8 cellular contexts compared by ENCODE assay signal in genomic region chr19:47158367-47158791, GRCh38. TPM values are rescaled to one million over a fixed set of nuclear protein-coding genes. Genes with fewer than 3 reads are reported as not detected.
DNase-seq lines count a peak whose midpoint lies in the region; ATAC-seq, FAIRE-seq and TF ChIP-seq lines count a peak whose summit lies in the region.

No MANE protein-coding gene starts in this region.

- H3K79me2 ChIP-seq in MM.1S (ENCODE audit: low read length) (peaks cover 73% of the 10 kb centered on the region), GM12878 (ENCODE audit: control insufficient read depth, insufficient read depth, low read length) (peaks cover 5% of the 10 kb centered on the region), HepG2 (ENCODE audit: insufficient read depth, low read length) (peaks cover 2% of the 10 kb centered on the region)

- POLR2A ChIA-PET in GM12878 (lab: Charles Lee) (interaction anchor here (0.7 to 2.9 kb wide), 5 partner anchors 9 to 98 kb away, joined by 3 to 14 read pairs (median 4); partner anchors contain the start of gene CCDC9), HepG2 (lab: Yijun Ruan, JAX) (no interaction called here)

- H3K9ac ChIP-seq in MM.1S (ENCODE audit: low read length) = peak overlapping the region; percentile 17; the same call in 1 of the 2 replicates
- H3K9ac ChIP-seq in GM12878 (ENCODE audit: control insufficient read depth, insufficient read depth, low read length) = no peak overlapping the region
- H3K9ac ChIP-seq in HepG2 (ENCODE audit: insufficient read depth, low read depth, low read length) = no peak overlapping the region

- peaks cover 39% of the 10 kb centered on the region for H3F3A ChIP-seq in MM.1S (ENCODE audit: insufficient read depth, low read length)

- FAIRE-seq in GM12878 (lab: Jason Lieb, UNC) (no peak), HepG2 (lab: Jason Lieb, UNC) (no peak)

- WGBS in GM12878 (ENCODE audit: insufficient coverage, insufficient replicate concordance, low lambda C conversion rate, missing lambda C conversion rate) = 94% methylated on average over 8 of the region's 8 CpGs
- 97% methylated on average over 8 of the region's 8 CpGs for WGBS in HepG2 (ENCODE audit: low lambda C conversion rate)

- no peaks in the 10 kb centered on the region for H3K9me3 ChIP-seq in MM.1S (replicated peaks; ENCODE audit: insufficient read depth, low read length)
- no peaks in the 10 kb centered on the region for H3K9me3 ChIP-seq in GM12878 (replicated peaks; ENCODE audit: control insufficient read depth, insufficient read depth, low read length)
- no peaks in the 10 kb centered on the region for H3K9me3 ChIP-seq in HepG2 (ENCODE audit: low read length)

- no peak for TF ChIP-seq POLR2A in GM12878 (IDR thresholded peaks at IDR 0.05; ENCODE audit: low read depth, low read length)
- no peak for TF ChIP-seq POLR2A in HepG2 (IDR thresholded peaks at IDR 0.05; ENCODE audit: insufficient read depth in 1 of 2, low read depth in 2 of 2, low read length in 2 of 2)

- TF ChIP-seq CTCF in MM.1S (IDR thresholded peaks at IDR 0.05; ENCODE audit: low read length) = no peak
- TF ChIP-seq CTCF in GM12878 (IDR thresholded peaks at IDR 0.05 in 2 of 3, conservative IDR thresholded peaks at IDR 0.05 in 1 of 3; ENCODE audit: control insufficient read depth in 2 of 3, extremely low read depth in 1 of 3, insufficient read depth in 1 of 3, low read depth in 3 of 3, low read length in 3 of 3) = no peak
- no peak for TF ChIP-seq CTCF in HepG2 (CRISPR knock-in tag; IDR thresholded peaks at IDR 0.05)

- H2AFZ ChIP-seq in MM.1S (ENCODE audit: low read length) (0 out of 2 replicates have a peak overlapping the region, but pooled peaks have one; percentile 10), GM12878 (ENCODE audit: control insufficient read depth, low read depth, low read length) (no peak overlapping the region), HepG2 (ENCODE audit: low read length) (no peak overlapping the region)

- in situ Hi-C loops in GM12878 (cut with MboI) = no loop called here
- in situ Hi-C loops in HepG2 (cut with HindIII; ENCODE audit: extremely low pct_ligation_motif_present, low pct_unique_long_range_greater_than_20kb) = no loop called here

- CTCF ChIA-PET in GM12878 (lab: Yijun Ruan, JAX) (interaction anchor here (1.2 to 5.9 kb wide), 6 partner anchors 9 to 89 kb away, joined by 4 to 41 read pairs (median 16); no protein-coding TSS in a partner anchor), HepG2 (lab: Yijun Ruan, JAX; ENCODE audit: low intra/inter-chr PET ratio, low total read pairs) (no interaction called here)

- no peak overlapping the region for H3K4me3 ChIP-seq in MM.1S (ENCODE audit: low read length)
- H3K4me3 ChIP-seq in GM12878 = no peak overlapping the region
- H3K4me3 ChIP-seq in HepG2 (replicated peaks in 1 of 3; ENCODE audit: insufficient read depth in 1 of 3, low read depth in 2 of 3, low read length in 3 of 3) = no peak overlapping the region

- H3K9me2 ChIP-seq in MM.1S (replicated peaks; ENCODE audit: insufficient read depth, low read length) = no peaks in the 10 kb centered on the region

- H3K27me3 ChIP-seq in MM.1S (replicated peaks; ENCODE audit: insufficient read depth, low read length) = no peaks in the 10 kb centered on the region
- H3K27me3 ChIP-seq in GM12878 (replicated peaks in 1 of 2; ENCODE audit: control insufficient read depth in 2 of 2, insufficient read depth in 2 of 2, low read length in 1 of 2) = no peaks in the 10 kb centered on the region
- no peaks in the 10 kb centered on the region for H3K27me3 ChIP-seq in HepG2 (ENCODE audit: control insufficient read depth in 1 of 2, insufficient read depth in 2 of 2, low read length in 2 of 2)

- H3K27ac ChIP-seq in MM.1S (ENCODE audit: low read length) (peak overlapping the region; percentile 63; the same call in 1 of the 2 replicates), GM12878 (ENCODE audit: control insufficient read depth, insufficient read depth) (peak overlapping the region; percentile 8), HepG2 (ENCODE audit: extremely low read length, insufficient read depth, low read length) (peak overlapping the region; percentile 19), substantia nigra (ENCODE audit: low read depth, low read length, poor library complexity, severe bottlenecking) (peak overlapping the region; percentile 14)

- TF ChIP-seq RAD21 in GM12878 (IDR thresholded peaks at IDR 0.05; ENCODE audit: insufficient read depth, low read depth, low read length) = no peak
- no peak for TF ChIP-seq RAD21 in HepG2 (CRISPR knock-in tag; IDR thresholded peaks at IDR 0.05)

- SMC1A ChIA-PET in GM12878 (lab: Charles Lee; ENCODE audit: uncharacterized antibody, unreplicated experiment) = interaction anchor here (0.8 to 6.8 kb wide), 7 partner anchors 8 to 52 kb away, joined by 3 to 37 read pairs (median 5); no protein-coding TSS in a partner anchor

- H4K20me1 ChIP-seq in MM.1S (ENCODE audit: insufficient read depth, low read length) (peaks cover 25% of the 10 kb centered on the region; the same call in 1 of the 2 replicates), GM12878 (ENCODE audit: control insufficient read depth, insufficient read depth) (no peaks in the 10 kb centered on the region; the same call in 1 of the 2 replicates), HepG2 (ENCODE audit: insufficient read depth, low read length) (no peaks in the 10 kb centered on the region; the same call in 1 of the 2 replicates)

- H3K4me2 ChIP-seq in MM.1S (ENCODE audit: low read depth, low read length) (peak overlapping the region; percentile 52), GM12878 (ENCODE audit: control insufficient read depth, insufficient read depth) (no peak overlapping the region), HepG2 (ENCODE audit: low read depth, low read length) (no peak overlapping the region)

- TF ChIP-seq EP300 in GM12878 (IDR thresholded peaks at IDR 0.05; ENCODE audit: borderline replicate concordance in 1 of 2, control insufficient read depth in 1 of 2, low read depth in 2 of 2, low read length in 2 of 2) (no peak), HepG2 (IDR thresholded peaks at IDR 0.05; ENCODE audit: low read depth in 2 of 2, low read length in 2 of 2) (no peak), HepG2 (CRISPR knock-in tag; IDR thresholded peaks at IDR 0.05; ENCODE audit: borderline replicate concordance) (no peak)

- H3K36me3 ChIP-seq in MM.1S (replicated peaks; ENCODE audit: insufficient read depth, low read length) (peaks cover 17% of the 10 kb centered on the region; the same call in 1 of the 2 replicates), GM12878 (ENCODE audit: control insufficient read depth in 2 of 2, insufficient read depth in 2 of 2, low read length in 1 of 2) (peaks cover 17 to 26% of the 10 kb centered on the region in 2 experiments), HepG2 (replicated peaks in 1 of 2; ENCODE audit: control insufficient read depth in 1 of 2, insufficient read depth in 2 of 2, low read length in 2 of 2) (peaks cover 26 to 66% of the 10 kb centered on the region in 2 experiments)

- DNase-seq in MM.1S (no peak), GM12878 (ENCODE audit: low read depth, low spot score) (no peak), HepG2 (ENCODE audit: low spot score) (no peak), substantia nigra (lab: John Stamatoyannopoulos, UW) (no peak), GM19240 (ENCODE audit: insufficient read length, low spot score) (no peak), NCI-H187 treated with DMSO at 0.1 percent for 48 hours (lab: John Stamatoyannopoulos, UW) (no peak), amygdala (lab: John Stamatoyannopoulos, UW) (no peak)

- BruUV-seq in GM12878 (replicated peaks; lab: Mats Ljungman, UMichigan) = no TSS peak
- BruUV-seq in HepG2 (replicated peaks; lab: Mats Ljungman, UMichigan) = no TSS peak

- ATAC-seq in GM12878 (no peak), HepG2 (no peak), GM21528 (IDR thresholded peaks at IDR 0.05; ENCODE audit: low FRiP score, unreplicated experiment) (no peak)

- intact Hi-C loops in GM12878 (cut with micrococcal nuclease; ENCODE audit: unreplicated experiment) = no loop called here
- intact Hi-C loops in HepG2 (cut with micrococcal nuclease; ENCODE audit: unreplicated experiment) = no loop called here

- RAD21 ChIA-PET in GM12878 (lab: Charles Lee; ENCODE audit: unreplicated experiment) = interaction anchor here (1.4 to 2.6 kb wide), 3 partner anchors 27 to 53 kb away, joined by 5 to 15 read pairs (median 8); partner anchors contain the start of gene SAE1

- peaks cover 42% of the 10 kb centered on the region for H3K4me1 ChIP-seq in MM.1S (ENCODE audit: low read length)
- peaks cover 24% of the 10 kb centered on the region for H3K4me1 ChIP-seq in GM12878 (ENCODE audit: control insufficient read depth, insufficient read depth, low read length)
- H3K4me1 ChIP-seq in HepG2 (ENCODE audit: insufficient read depth, low read length) = 0 out of 2 replicates have a peak, but pooled peaks cover 7% of the 10 kb centered on the region

RNA-seq across cellular contexts. Expression of gene SAE1, which starts 27.7 kb away (rescaled TPM):
- 53.9 and 56.9 TPM in 2 replicates for total RNA-seq in GM12878 (2013; cell fraction: nucleolus; rRNA removed)
- total RNA-seq in GM12878 (2014; rRNA removed) (136 and 148 TPM in 2 replicates), GM12878 (2014; rRNA removed; fragmentation: Illumina TruSeq; extraction: Trizol) (141 and 150 TPM in 2 replicates), GM12878 (2021) (143 and 146 TPM in 2 replicates), HepG2 (2016; rRNA removed; fragmentation: Illumina TruSeq; extraction: Trizol) (197 and 250 TPM in 2 replicates)
- polyA plus RNA-seq in GM12878 (2011; ENCODE audit: low read depth) = 73.1 TPM
- polyA plus RNA-seq in GM12878 (2011; rRNA removed) (136 and 184 TPM in 2 replicates), GM12878 (2014; fragmentation: Illumina TruSeq; extraction: Trizol) (191 and 244 TPM in 2 replicates), GM12878 (2014; fragmentation: Nextera tagmentation; extraction: Ambion mirVana) (10 to 100 TPM; 62.0 to 90.0 TPM), GM12878 (2014; rRNA removed) (167 and 180 TPM in 2 replicates), GM12878 (2016; fragmentation: Nextera tagmentation; extraction: Ambion mirVana) (100 to 1,000 TPM; 230 to 246 TPM), HepG2 (2011; rRNA removed) (73.2 and 87.6 TPM in 2 replicates)
- polyA plus RNA-seq in GM12878 (2011; cell fraction: cytosol; rRNA removed) = 131 and 137 TPM in 2 replicates
- polyA plus RNA-seq in GM12878 (2011; cell fraction: nucleus; rRNA removed) = 56.9 and 73.1 TPM in 2 replicates
- 81.5 and 82.4 TPM in 2 replicates for polyA plus RNA-seq in GM12878 (2012)
- 63.4 and 92.7 TPM in 2 replicates for polyA minus RNA-seq in GM12878 (2011; rRNA and poly(A)+ RNA removed)
- polyA minus RNA-seq in GM12878 (2011; cell fraction: cytosol; rRNA and poly(A)+ RNA removed) = 24.5 and 33.5 TPM in 2 replicates
- 8.8 and 14.9 TPM in 2 replicates for polyA minus RNA-seq in GM12878 (2011; cell fraction: nucleus; rRNA and poly(A)+ RNA removed)
- 27.4 and 28.3 TPM in 2 replicates for total RNA-seq in HepG2 (2016; cell fraction: cytosol; rRNA removed; fragmentation: Illumina TruSeq; extraction: Trizol; ENCODE audit: low read depth)
- 203 and 249 TPM in 2 replicates for total RNA-seq in HepG2 (2016; cell fraction: insoluble cytoplasmic fraction; rRNA removed; fragmentation: Illumina TruSeq; extraction: Trizol)
- total RNA-seq in HepG2 (2016; cell fraction: membrane; rRNA removed; fragmentation: Illumina TruSeq; extraction: Trizol) = 68.8 and 71.8 TPM in 2 replicates
- total RNA-seq in HepG2 (2016; cell fraction: nucleus; rRNA removed; fragmentation: Illumina TruSeq; extraction: Trizol) = 79.5 and 90.1 TPM in 2 replicates
- 88.2 and 89.6 TPM in 2 replicates for polyA plus RNA-seq in HepG2 (2011; cell fraction: cytosol; rRNA removed)
- polyA plus RNA-seq in HepG2 (2011; cell fraction: nucleus; rRNA removed) = 26.8 and 31.7 TPM in 2 replicates
- polyA plus RNA-seq in HepG2 (2012) = 92.3 and 105 TPM in 2 replicates
- 24.4 and 24.9 TPM in 2 replicates for polyA plus RNA-seq in HepG2 (2016; cell fraction: cytosol; fragmentation: Illumina TruSeq; extraction: Trizol; ENCODE audit: low read depth)
- polyA plus RNA-seq in HepG2 (2016; cell fraction: insoluble cytoplasmic fraction; fragmentation: Illumina TruSeq; extraction: Trizol; ENCODE audit: low read depth) = 266 and 269 TPM in 2 replicates
- polyA plus RNA-seq in HepG2 (2016; cell fraction: membrane; fragmentation: Illumina TruSeq; extraction: Trizol; ENCODE audit: low read depth) = 52.5 and 52.7 TPM in 2 replicates
- 107 and 114 TPM in 2 replicates for polyA plus RNA-seq in HepG2 (2016; cell fraction: nucleus; fragmentation: Illumina TruSeq; extraction: Trizol; ENCODE audit: insufficient read depth, low read depth)
- 68.8 and 79.3 TPM in 2 replicates for polyA minus RNA-seq in HepG2 (2011; rRNA and poly(A)+ RNA removed; ENCODE audit: low replicate concordance)
- polyA minus RNA-seq in HepG2 (2011; cell fraction: cytosol; rRNA and poly(A)+ RNA removed) = 36.7 and 40.2 TPM in 2 replicates
- polyA minus RNA-seq in HepG2 (2011; cell fraction: nucleus; rRNA and poly(A)+ RNA removed) = 15.1 and 20.1 TPM in 2 replicates

RNA-seq across cellular contexts. Expression of gene ZC3H4, which starts 44.8 kb away (rescaled TPM):
- 24.4 and 25.1 TPM in 2 replicates for total RNA-seq in GM12878 (2013; cell fraction: nucleolus; rRNA removed)
- total RNA-seq in GM12878 (2014; rRNA removed) (16.3 and 19.0 TPM in 2 replicates), GM12878 (2014; rRNA removed; fragmentation: Illumina TruSeq; extraction: Trizol) (16.8 and 17.2 TPM in 2 replicates), GM12878 (2021) (78.1 and 86.3 TPM in 2 replicates), HepG2 (2016; rRNA removed; fragmentation: Illumina TruSeq; extraction: Trizol) (10.7 and 11.2 TPM in 2 replicates)
- 12.3 TPM for polyA plus RNA-seq in GM12878 (2011; ENCODE audit: low read depth)
- polyA plus RNA-seq in GM12878 (2011; rRNA removed) (5.1 TPM in 2 replicates), GM12878 (2014; fragmentation: Illumina TruSeq; extraction: Trizol) (29.8 and 38.8 TPM in 2 replicates), GM12878 (2014; fragmentation: Nextera tagmentation; extraction: Ambion mirVana) (1 to 10 TPM; 5.8 to 9.3 TPM), GM12878 (2014; rRNA removed) (18.4 and 23.0 TPM in 2 replicates), GM12878 (2016; fragmentation: Nextera tagmentation; extraction: Ambion mirVana) (10 to 100 TPM; 12.9 to 13.8 TPM), HepG2 (2011; rRNA removed) (1.8 and 2.7 TPM in 2 replicates)
- 3.9 and 4.1 TPM in 2 replicates for polyA plus RNA-seq in GM12878 (2011; cell fraction: cytosol; rRNA removed)
- polyA plus RNA-seq in GM12878 (2011; cell fraction: nucleus; rRNA removed) = 14.1 and 21.0 TPM in 2 replicates
- 18.5 and 26.0 TPM in 2 replicates for polyA plus RNA-seq in GM12878 (2012)
- polyA minus RNA-seq in GM12878 (2011; rRNA and poly(A)+ RNA removed) = 9.9 and 12.6 TPM in 2 replicates
- 10.0 and 13.8 TPM in 2 replicates for polyA minus RNA-seq in GM12878 (2011; cell fraction: cytosol; rRNA and poly(A)+ RNA removed)
- 5.4 and 9.7 TPM in 2 replicates for polyA minus RNA-seq in GM12878 (2011; cell fraction: nucleus; rRNA and poly(A)+ RNA removed)
- 1.5 and 1.6 TPM in 2 replicates for total RNA-seq in HepG2 (2016; cell fraction: cytosol; rRNA removed; fragmentation: Illumina TruSeq; extraction: Trizol; ENCODE audit: low read depth)
- 9.3 and 12.3 TPM in 2 replicates for total RNA-seq in HepG2 (2016; cell fraction: insoluble cytoplasmic fraction; rRNA removed; fragmentation: Illumina TruSeq; extraction: Trizol)
- total RNA-seq in HepG2 (2016; cell fraction: membrane; rRNA removed; fragmentation: Illumina TruSeq; extraction: Trizol) = 5.3 and 5.7 TPM in 2 replicates
- total RNA-seq in HepG2 (2016; cell fraction: nucleus; rRNA removed; fragmentation: Illumina TruSeq; extraction: Trizol) = 13.6 and 15.3 TPM in 2 replicates
- 1.0 and 1.3 TPM in 2 replicates for polyA plus RNA-seq in HepG2 (2011; cell fraction: cytosol; rRNA removed)
- 6.8 and 8.8 TPM in 2 replicates for polyA plus RNA-seq in HepG2 (2011; cell fraction: nucleus; rRNA removed)
- polyA plus RNA-seq in HepG2 (2012) = 9.4 and 14.6 TPM in 2 replicates
- polyA plus RNA-seq in HepG2 (2016; cell fraction: cytosol; fragmentation: Illumina TruSeq; extraction: Trizol; ENCODE audit: low read depth) = 0.51 and 0.61 TPM in 2 replicates
- polyA plus RNA-seq in HepG2 (2016; cell fraction: insoluble cytoplasmic fraction; fragmentation: Illumina TruSeq; extraction: Trizol; ENCODE audit: low read depth) = 9.8 and 11.1 TPM in 2 replicates
- 1.3 and 1.9 TPM in 2 replicates for polyA plus RNA-seq in HepG2 (2016; cell fraction: membrane; fragmentation: Illumina TruSeq; extraction: Trizol; ENCODE audit: low read depth)
- 27.0 and 29.7 TPM in 2 replicates for polyA plus RNA-seq in HepG2 (2016; cell fraction: nucleus; fragmentation: Illumina TruSeq; extraction: Trizol; ENCODE audit: insufficient read depth, low read depth)
- polyA minus RNA-seq in HepG2 (2011; rRNA and poly(A)+ RNA removed; ENCODE audit: low replicate concordance) = 7.1 and 12.2 TPM in 2 replicates
- 4.8 and 6.7 TPM in 2 replicates for polyA minus RNA-seq in HepG2 (2011; cell fraction: cytosol; rRNA and poly(A)+ RNA removed)
- polyA minus RNA-seq in HepG2 (2011; cell fraction: nucleus; rRNA and poly(A)+ RNA removed) = 7.2 and 8.1 TPM in 2 replicates

Comparison
In these comparisons a context has a peak if more than half of its experiments do, and no peak if none do; other contexts are left out.
1. H3K27ac ChIP-seq: peak in every context shown above with its lines; median percentile 63 in MM.1S; 19 in HepG2; 14 in substantia nigra; 8 in GM12878.